In genomic region chr12:51262758-51263177, GRCh38 we compare ENCODE assay signal across 9 cellular contexts. TPM values are rescaled to one million over a fixed set of nuclear protein-coding genes. Genes with fewer than 3 reads are reported as not detected.
A peak's percentile ranks its signal among the peaks of the same experiment; 100 is the strongest.
DNase-seq lines count a peak whose midpoint lies in the region; ATAC-seq and TF ChIP-seq lines count a peak whose summit lies in the region.
"Had no signal": no experiment of that assay in that cellular context is flagged by ENCODE, and none has a peak within 500 bp of the region (broad histone marks: within the 10 kb centered on the region; RNA-seq: fewer than 3 reads in every experiment).

No MANE protein-coding gene starts in this region.

- DNase-seq in activated naive CD4-positive, alpha-beta T cell treated with anti-CD3 and anti-CD28 coated beads for 36 hours: peak; percentile 52
- DNase-seq in activated naive CD4-positive, alpha-beta T cell treated with anti-CD3 and anti-CD28 coated beads, Interleukin-2, amount 50 U/mL, for 16 hours: no peak
- peak; percentile 17 for DNase-seq in NCI-H510A treated with DMSO at 0.1 percent for 48 hours (lab: John Stamatoyannopoulos, UW)
- DNase-seq in cardiac fibroblast (ENCODE audit: low read depth in 2 of 2): peak; percentile 39 to 70
- peak; percentile 49 to 77 (median 72) for DNase-seq in ovary
- no peak for DNase-seq in esophagus muscularis mucosa (ENCODE audit: extremely low spot score)

- H3K27me3 ChIP-seq in ovary: no peaks in the 10 kb centered on the region
- no peaks in the 10 kb centered on the region for H3K27me3 ChIP-seq in esophagus muscularis mucosa

- H3K36me3 ChIP-seq in ovary (no peaks in the 10 kb centered on the region), esophagus muscularis mucosa (no peaks in the 10 kb centered on the region)

- H3K4me3 Mint-ChIP-seq in activated naive CD4-positive, alpha-beta T cell treated with anti-CD3 and anti-CD28 coated beads for 36 hours: no peak overlapping the region

- peaks cover 18% of the 10 kb centered on the region for H3K4me1 Mint-ChIP-seq in activated naive CD4-positive, alpha-beta T cell treated with anti-CD3 and anti-CD28 coated beads for 36 hours (ENCODE audit: low read depth)

- no peaks in the 10 kb centered on the region for H3K4me1 ChIP-seq in ovary (ENCODE audit: insufficient read depth)
- H3K4me1 ChIP-seq in esophagus muscularis mucosa: no peaks in the 10 kb centered on the region

- TF ChIP-seq CTCF in cardiac fibroblast (IDR thresholded peaks at IDR 0.05; ENCODE audit: low read depth, low read length) (peak; percentile 49), ovary (IDR thresholded peaks at IDR 0.05) (no peak), esophagus muscularis mucosa (IDR thresholded peaks at IDR 0.05) (peak in 1 of 3 experiments; percentile 33)

- CTCF ChIA-PET in activated naive CD4-positive, alpha-beta T cell treated with anti-CD3 and anti-CD28 coated beads for 36 hours (lab: Charles Lee): interaction anchor here (0.9 to 3.7 kb wide), 11 partner anchors 8 to 94 kb away, joined by 3 to 27 read pairs (median 4); partner anchors contain the start of genes DAZAP2 and POU6F1

- ATAC-seq in GM21367 (IDR thresholded peaks at IDR 0.05; ENCODE audit: unreplicated experiment) (no peak), HG02970 (IDR thresholded peaks at IDR 0.05; ENCODE audit: low FRiP score, unreplicated experiment) (no peak)
- ATAC-seq: right cardiac atrium had no signal

- TF ChIP-seq POLR2A in ovary (IDR thresholded peaks at IDR 0.05): no peak
- no peak for TF ChIP-seq POLR2A in esophagus muscularis mucosa (IDR thresholded peaks at IDR 0.05; ENCODE audit: low read depth)

- peak overlapping the region; percentile 8 for H3K27ac Mint-ChIP-seq in activated naive CD4-positive, alpha-beta T cell treated with anti-CD3 and anti-CD28 coated beads for 36 hours

- peaks cover 2% of the 10 kb centered on the region for H3K36me3 Mint-ChIP-seq in activated naive CD4-positive, alpha-beta T cell treated with anti-CD3 and anti-CD28 coated beads for 36 hours (ENCODE audit: low read depth)

- H3K27ac ChIP-seq in ovary (no peak overlapping the region), esophagus muscularis mucosa (replicated peaks in 1 of 4) (no peak overlapping the region)

- no peaks in the 10 kb centered on the region for H3K9me3 Mint-ChIP-seq in activated naive CD4-positive, alpha-beta T cell treated with anti-CD3 and anti-CD28 coated beads for 36 hours

- TF ChIP-seq EP300 in ovary (IDR thresholded peaks at IDR 0.05) (no peak), esophagus muscularis mucosa (IDR thresholded peaks at IDR 0.05) (no peak)

- intact Hi-C loops in activated naive CD4-positive, alpha-beta T cell treated with anti-CD3 and anti-CD28 coated beads for 36 hours (cut with micrococcal nuclease): loop anchor here (10.0 kb wide), 2 partner anchors 272 to 498 kb away; partner anchors contain the start of gene ATF1
- intact Hi-C loops in ovary (cut with DNase I) (no loop called here), esophagus muscularis mucosa (cut with DNase I) (no loop called here)

- H3K9me3 ChIP-seq in ovary: no peaks in the 10 kb centered on the region
- no peaks in the 10 kb centered on the region for H3K9me3 ChIP-seq in esophagus muscularis mucosa

- H3K27me3 Mint-ChIP-seq in activated naive CD4-positive, alpha-beta T cell treated with anti-CD3 and anti-CD28 coated beads for 36 hours (ENCODE audit: low read depth): no peaks in the 10 kb centered on the region

- 12 to 21% (median 14%) methylated on average over 7 of the region's 7 CpGs for WGBS in ovary, 3 donors
- WGBS in esophagus muscularis mucosa: 73% methylated on average over 7 of the region's 7 CpGs

- H3K4me3 ChIP-seq in cardiac fibroblast (replicated peaks in 1 of 2; ENCODE audit: low read depth in 2 of 2, low read length in 2 of 2): no peak overlapping the region
- H3K4me3 ChIP-seq in ovary: no peak overlapping the region
- no peak overlapping the region for H3K4me3 ChIP-seq in esophagus muscularis mucosa

RNA-seq across cellular contexts. Expression of gene SMAGP, which starts 7.4 kb away (rescaled TPM):
- 1 to 10 TPM in 1 of 2 experiments, under 1 TPM in 1; 0.54 to 1.2 TPM for total RNA-seq in activated naive CD4-positive, alpha-beta T cell treated with anti-CD3 and anti-CD28 coated beads for 36 hours
- 10 to 100 TPM in 3 of 7 donors, 1 to 10 TPM in 4; 5.2 to 17.6 (median 9.4) TPM for total RNA-seq in ovary
- polyA plus RNA-seq in ovary: 10 to 100 TPM in 1 of 2 donors, 1 to 10 TPM in 1; 7.2 to 36.5 TPM
- total RNA-seq in esophagus muscularis mucosa: 1 to 10 TPM; 1.2 to 5.2 (median 4.0) TPM

RNA-seq across cellular contexts. Expression of gene DAZAP2, which starts 24.1 kb away (rescaled TPM):
- 100 to 1,000 TPM; 106 to 107 TPM for total RNA-seq in activated naive CD4-positive, alpha-beta T cell treated with anti-CD3 and anti-CD28 coated beads for 36 hours
- total RNA-seq in ovary (100 to 1,000 TPM; 123 to 254 (median 140) TPM), esophagus muscularis mucosa (100 to 1,000 TPM; 247 to 451 (median 356) TPM)
- polyA plus RNA-seq in ovary: 100 to 1,000 TPM; 277 to 323 TPM

RNA-seq across cellular contexts. Expression of gene POU6F1, which starts 44.9 kb away (rescaled TPM):
- 1 to 10 TPM; 7.8 TPM for total RNA-seq in activated naive CD4-positive, alpha-beta T cell treated with anti-CD3 and anti-CD28 coated beads for 36 hours
- 10 to 100 TPM; 15.3 to 48.8 (median 30.2) TPM for total RNA-seq in ovary
- polyA plus RNA-seq in ovary: 10 to 100 TPM; 11.8 to 17.5 TPM
- total RNA-seq in esophagus muscularis mucosa: 10 to 100 TPM; 13.3 to 27.2 (median 16.9) TPM

Comparison
In these comparisons a context has a peak if more than half of its experiments do, and no peak if none do; other contexts are left out.
1. DNase-seq: peak in activated naive CD4-positive, alpha-beta T cell treated with anti-CD3 and anti-CD28 coated beads for 36 hours (single experiment), NCI-H510A treated with DMSO at 0.1 percent for 48 hours (single experiment), cardiac fibroblast (2 of 2) and ovary (5 of 5); none in activated naive CD4-positive, alpha-beta T cell treated with anti-CD3 and anti-CD28 coated beads, Interleukin-2, amount 50 U/mL, for 16 hours (single experiment) and esophagus muscularis mucosa (single experiment).